8 cellular contexts compared by ENCODE assay signal in the genomic region with DNA sequence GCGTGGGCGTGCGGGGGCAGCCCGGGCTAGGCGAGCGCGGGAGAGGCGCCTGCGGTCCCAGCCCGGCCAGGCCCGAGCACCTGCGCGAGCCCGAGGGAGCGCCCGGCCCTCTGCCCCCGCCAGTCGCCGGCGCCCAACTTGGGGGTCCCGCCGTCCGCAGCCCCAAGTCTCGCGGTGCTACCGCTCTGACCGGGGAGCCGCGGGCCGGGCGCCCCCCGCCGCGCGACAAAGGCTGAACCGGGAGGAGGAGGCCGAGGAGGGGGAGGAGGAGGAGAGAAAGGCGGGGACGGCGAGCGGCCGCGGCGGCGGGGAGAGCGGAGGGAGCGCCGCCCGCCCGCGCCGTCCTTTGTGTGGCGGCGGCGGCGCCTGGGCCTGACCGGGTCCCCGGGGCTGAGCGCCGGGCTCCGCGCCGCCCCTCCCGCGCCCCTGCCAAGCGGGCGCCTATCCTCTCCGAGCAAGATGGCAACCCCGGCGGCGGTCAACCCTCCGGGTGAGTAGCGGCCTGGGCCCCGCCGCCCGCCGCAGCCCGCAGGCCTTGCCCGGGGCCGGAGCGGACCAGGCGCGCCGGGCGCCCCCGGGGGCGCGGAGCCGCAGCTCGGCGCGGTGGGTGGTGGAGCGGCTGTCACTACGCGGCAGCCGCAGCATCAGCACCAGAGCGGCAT. TPM values are rescaled to one million over a fixed set of nuclear protein-coding genes. Genes with fewer than 3 reads are reported as not detected.
DNase-seq lines count a peak whose midpoint lies in the region; FAIRE-seq and TF ChIP-seq lines count a peak whose summit lies in the region.

Gene ARNT2 (plus strand): TSS at position 326 of the 662 bp plus-strand sequence. CDS start 134 bp downstream, at position 460.

- H3K4me3 ChIP-seq in cardiac fibroblast (replicated peaks in 1 of 2; ENCODE audit: low read depth in 2 of 2, low read length in 2 of 2): peak within 1 kb of the TSS; percentile 14 to 28

- DNase-seq in D721Med (ENCODE audit: insufficient read length, low spot score): peak; percentile 38
- peak; percentile 55 for DNase-seq in NCI-H1092 treated with DMSO at 0.1 percent for 48 hours (lab: John Stamatoyannopoulos, UW)
- DNase-seq in cardiac fibroblast (ENCODE audit: low read depth in 2 of 2): no peak
- peak; percentile 89 for DNase-seq in left kidney (ENCODE audit: low read depth, low spot score)
- no peak for DNase-seq in SIG-M5 treated with dmso at 0.1 percent for 504 hours (lab: John Stamatoyannopoulos, UW; ENCODE audit: unreplicated experiment)
- DNase-seq in activated CD4-positive, alpha-beta T cell treated with anti-CD3 and anti-CD28 coated beads, Interleukin-2, amount 50 U/mL, for 1 hour: no peak
- no peak for DNase-seq in activated CD4-positive, alpha-beta T cell treated with anti-CD3 and anti-CD28 coated beads, Interleukin-2, amount 50 U/mL, for 48 hours

- no peak for TF ChIP-seq CTCF in D721Med (IDR thresholded peaks at IDR 0.05; ENCODE audit: insufficient read depth, missing control alignments)
- TF ChIP-seq CTCF in cardiac fibroblast (IDR thresholded peaks at IDR 0.05; ENCODE audit: low read depth, low read length): no peak

- H3K27ac ChIP-seq in temporal lobe (ENCODE audit: low read depth, low read length): peak within 1 kb of the TSS; percentile 94

- FAIRE-seq in D721Med (lab: Jason Lieb, UNC): no peak

RNA-seq across cellular contexts. Expression of gene ARNT2, which starts in this region (rescaled TPM):
- total RNA-seq in temporal lobe: 72.8 TPM

Comparison
In these comparisons a context has a peak if more than half of its experiments do, and no peak if none do; other contexts are left out.
1. DNase-seq: peak in D721Med (single experiment), NCI-H1092 treated with DMSO at 0.1 percent for 48 hours (single experiment) and left kidney (single experiment); none in cardiac fibroblast (0 of 2), SIG-M5 treated with dmso at 0.1 percent for 504 hours (single experiment), activated CD4-positive, alpha-beta T cell treated with anti-CD3 and anti-CD28 coated beads, Interleukin-2, amount 50 U/mL, for 1 hour (single experiment) and activated CD4-positive, alpha-beta T cell treated with anti-CD3 and anti-CD28 coated beads, Interleukin-2, amount 50 U/mL, for 48 hours (0 of 2).